Comparison of ENCODE assay signal across 29 cellular contexts in the genomic region with DNA sequence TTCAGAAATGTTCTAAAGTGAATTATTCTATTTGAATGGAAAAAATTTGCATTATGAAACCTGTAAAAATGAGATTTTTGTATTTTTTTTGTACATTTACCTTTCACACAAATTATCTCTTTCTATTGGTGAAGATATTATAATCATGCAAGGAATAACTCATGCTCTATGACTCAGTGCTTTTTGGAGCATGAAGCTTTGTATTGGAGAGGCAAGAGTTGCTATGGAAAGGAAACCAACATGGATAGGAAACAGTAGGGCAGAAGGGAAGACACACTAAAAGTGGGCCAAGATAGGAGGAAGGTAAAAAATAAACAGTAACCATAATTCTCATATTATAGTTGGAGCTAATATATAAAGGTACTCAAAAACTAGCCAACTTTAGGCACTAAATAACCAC.
"Had no signal": no experiment of that assay in that cellular context is flagged by ENCODE, and none has a peak within 500 bp of the region (broad histone marks: within the 10 kb centered on the region; RNA-seq: fewer than 3 reads in every experiment).

No MANE protein-coding gene starts in this region.

- H3K36me3 Mint-ChIP-seq: activated naive CD4-positive, alpha-beta T cell treated with anti-CD3 and anti-CD28 coated beads, Interleukin-2, amount 10 ng/mL, durations not matched to agents 7 days and 5 days; activated naive CD8-positive, alpha-beta T cell treated with anti-CD3 and anti-CD28 coated beads, Interleukin-2, amount 10 ng/mL, durations not matched to agents 7 days and 5 days; naive thymus-derived CD4-positive, alpha-beta T cell had no signal

- H3K4me1 Mint-ChIP-seq: activated naive CD4-positive, alpha-beta T cell treated with anti-CD3 and anti-CD28 coated beads, Interleukin-2, amount 10 ng/mL, durations not matched to agents 7 days and 5 days; activated naive CD8-positive, alpha-beta T cell treated with anti-CD3 and anti-CD28 coated beads, Interleukin-2, amount 10 ng/mL, durations not matched to agents 7 days and 5 days; naive thymus-derived CD4-positive, alpha-beta T cell had no signal

- H3K9me3 ChIP-seq: gastroesophageal sphincter, pancreas, psoas muscle had no signal

- DNase-seq: activated CD4-positive, alpha-beta T cell treated with anti-CD3 and anti-CD28 coated beads for 48 hours; activated CD4-positive, alpha-beta T cell treated with anti-CD3 and anti-CD28 coated beads, Interleukin-2, amount 50 U/mL, for 48 hours; activated CD8-positive, alpha-beta memory T cell treated with anti-CD3 and anti-CD28 coated beads for 24 hours; activated gamma-delta T cell; activated naive CD4-positive, alpha-beta T cell treated with anti-CD3 and anti-CD28 coated beads, Interleukin-2, amount 10 ng/mL, durations not matched to agents 7 days and 5 days; activated naive CD8-positive, alpha-beta T cell treated with anti-CD3 and anti-CD28 coated beads, Interleukin-2, amount 10 ng/mL, durations not matched to agents 7 days and 5 days; brain microvascular endothelial cell; head of caudate nucleus; hippocampal formation; midbrain; naive thymus-derived CD4-positive, alpha-beta T cell; nucleus accumbens; pancreas; psoas muscle; stimulated activated CD4-positive, alpha-beta T cell treated with anti-CD3 and anti-CD28 coated beads, Interleukin-15, amount 100 ng/mL, for 24 hours; stimulated activated CD4-positive, alpha-beta T cell treated with anti-CD3 and anti-CD28 coated beads, Interleukin-2, amount 100 ng/mL, for 24 hours; stimulated activated naive CD4-positive, alpha-beta T cell; T-helper 9 cell; tibial artery; WERI-Rb-1 had no signal

- H3K27ac ChIP-seq: ascending aorta, brain microvascular endothelial cell, epithelial cell of prostate, gastroesophageal sphincter, pancreas, psoas muscle, right atrium auricular region, suprapubic skin, tibial artery, WERI-Rb-1 had no signal

- H3K4me2 ChIP-seq: smooth muscle cell had no signal

- H3K27me3 ChIP-seq: ascending aorta, brain microvascular endothelial cell, gastroesophageal sphincter, pancreas, right atrium auricular region, suprapubic skin, tibial artery had no signal

- H3K27me3 Mint-ChIP-seq: activated naive CD4-positive, alpha-beta T cell treated with anti-CD3 and anti-CD28 coated beads, Interleukin-2, amount 10 ng/mL, durations not matched to agents 7 days and 5 days; activated naive CD8-positive, alpha-beta T cell treated with anti-CD3 and anti-CD28 coated beads, Interleukin-2, amount 10 ng/mL, durations not matched to agents 7 days and 5 days; dendritic cell treated with granulocyte-macrophage colony-stimulating factor and Interleukin-4, amounts not matched to agents 40 ng/mL and 50 ng/mL, for 4 days; naive thymus-derived CD4-positive, alpha-beta T cell had no signal

- H3K4me3 ChIP-seq: ascending aorta, gastroesophageal sphincter, pancreas, psoas muscle, right atrium auricular region, smooth muscle cell, suprapubic skin, tibial artery had no signal

- H3K27ac Mint-ChIP-seq: activated naive CD4-positive, alpha-beta T cell treated with anti-CD3 and anti-CD28 coated beads, Interleukin-2, amount 10 ng/mL, durations not matched to agents 7 days and 5 days; activated naive CD8-positive, alpha-beta T cell treated with anti-CD3 and anti-CD28 coated beads, Interleukin-2, amount 10 ng/mL, durations not matched to agents 7 days and 5 days; dendritic cell treated with granulocyte-macrophage colony-stimulating factor and Interleukin-4, amounts not matched to agents 40 ng/mL and 50 ng/mL, for 4 days; naive thymus-derived CD4-positive, alpha-beta T cell; T-helper 1 cell treated with Interleukin-12 subunit alpha and Interleukin-12 subunit beta and Interleukin-4 antibody, amounts not matched to agents 30 μg/mL and 1 μg/mL, for 36 hours had no signal

- H3K4me1 ChIP-seq: ascending aorta, gastroesophageal sphincter, pancreas, psoas muscle, right atrium auricular region, suprapubic skin, tibial artery had no signal

- H3K36me3 ChIP-seq: ascending aorta, brain microvascular endothelial cell, gastroesophageal sphincter, pancreas, right atrium auricular region, suprapubic skin, tibial artery, WERI-Rb-1 had no signal

- ATAC-seq: activated CD4-positive, CD25-positive, alpha-beta regulatory T cell treated with anti-CD3 and anti-CD28 coated beads, Interleukin-2, amount 50 U/mL, for 24 hours; gastroesophageal sphincter; naive thymus-derived CD4-positive, alpha-beta T cell; pancreas; psoas muscle had no signal

- H3K4me3 Mint-ChIP-seq: activated naive CD4-positive, alpha-beta T cell treated with anti-CD3 and anti-CD28 coated beads, Interleukin-2, amount 10 ng/mL, durations not matched to agents 7 days and 5 days; activated naive CD8-positive, alpha-beta T cell treated with anti-CD3 and anti-CD28 coated beads, Interleukin-2, amount 10 ng/mL, durations not matched to agents 7 days and 5 days; dendritic cell treated with granulocyte-macrophage colony-stimulating factor and Interleukin-4, amounts not matched to agents 40 ng/mL and 50 ng/mL, for 4 days; naive thymus-derived CD4-positive, alpha-beta T cell; T-helper 1 cell treated with Interleukin-12 subunit alpha and Interleukin-12 subunit beta and Interleukin-4 antibody, amounts not matched to agents 30 μg/mL and 1 μg/mL, for 36 hours had no signal
